ENCODE assay signal across 7 cellular contexts in genomic region chr16:47574091-47575054, GRCh38.
A peak's percentile ranks its signal among the peaks of the same experiment; 100 is the strongest.
DNase-seq lines count a peak whose midpoint lies in the region; ATAC-seq, FAIRE-seq and TF ChIP-seq lines count a peak whose summit lies in the region.

No MANE protein-coding gene starts in this region.

- peaks cover 3% of the 10 kb centered on the region for H3K9me3 Mint-ChIP-seq in astrocyte (ENCODE audit: unreplicated experiment)

- H4K20me1 ChIP-seq in MM.1S (ENCODE audit: insufficient read depth, low read length) (no peaks in the 10 kb centered on the region), astrocyte (ENCODE audit: insufficient read depth, low read length) (peaks cover 3% of the 10 kb centered on the region)

- ATAC-seq in GM18907 (IDR thresholded peaks at IDR 0.05; ENCODE audit: unreplicated experiment): peak; percentile 63
- no peak for ATAC-seq in GM21423 (IDR thresholded peaks at IDR 0.05; ENCODE audit: unreplicated experiment)

- H3K36me3 Mint-ChIP-seq in astrocyte (ENCODE audit: low read depth, unreplicated experiment): peaks cover 16% of the 10 kb centered on the region

- H3K9me3 ChIP-seq in MM.1S (replicated peaks; ENCODE audit: insufficient read depth, low read length) (no peaks in the 10 kb centered on the region), astrocyte (ENCODE audit: insufficient read depth, low read depth, low read length) (no peaks in the 10 kb centered on the region), Peyer's patch (no peaks in the 10 kb centered on the region)

- H3K4me2 ChIP-seq in MM.1S (ENCODE audit: low read depth, low read length) (peak overlapping the region; percentile 36; the same call in 1 of the 2 replicates), astrocyte (ENCODE audit: low read length) (peak overlapping the region; percentile 28)

- DNase-seq in MM.1S (peak; percentile 57), astrocyte (ENCODE audit: low read depth) (peak; percentile 77), activated gamma-delta T cell (lab: John Stamatoyannopoulos, UW) (no peak), Peyer's patch (no peak)
- DNase-seq in stimulated activated CD4-positive, alpha-beta T cell treated with anti-CD3 and anti-CD28 coated beads, Interleukin-1b, Interleukin-23, amount 100 ng/mL, for 24 hours (ENCODE audit: low read depth in 4 of 4, low spot score in 1 of 4): peak in 3 of 4 experiments; percentile 11 to 20 (median 15)

- peaks cover 19% of the 10 kb centered on the region for H3K4me1 Mint-ChIP-seq in astrocyte (ENCODE audit: low read depth, unreplicated experiment)

- H3K27me3 Mint-ChIP-seq in astrocyte (ENCODE audit: low read depth, unreplicated experiment): no peaks in the 10 kb centered on the region

- H3K4me3 Mint-ChIP-seq in astrocyte (ENCODE audit: unreplicated experiment): no peak overlapping the region

- H3K27ac ChIP-seq in MM.1S (ENCODE audit: low read length) (peak overlapping the region; percentile 62; the same call in 1 of the 2 replicates), astrocyte (ENCODE audit: low read depth, low read length) (peak overlapping the region; percentile 31), Peyer's patch (no peak overlapping the region)

- no peaks in the 10 kb centered on the region for H3K79me2 ChIP-seq in MM.1S (ENCODE audit: low read length)
- no peaks in the 10 kb centered on the region for H3K79me2 ChIP-seq in astrocyte (ENCODE audit: insufficient read depth, low read length)

- H3F3A ChIP-seq in MM.1S (ENCODE audit: insufficient read depth, low read length): peaks cover 17% of the 10 kb centered on the region

- peak overlapping the region; percentile 9 for H3K27ac Mint-ChIP-seq in astrocyte (ENCODE audit: unreplicated experiment)

- H3K4me1 ChIP-seq in MM.1S (ENCODE audit: low read length) (peaks cover 29% of the 10 kb centered on the region), astrocyte (ENCODE audit: insufficient read depth, low read length) (peaks cover 3% of the 10 kb centered on the region), Peyer's patch (no peaks in the 10 kb centered on the region)

- no peaks in the 10 kb centered on the region for H3K9me2 ChIP-seq in MM.1S (replicated peaks; ENCODE audit: insufficient read depth, low read length)

- H3K27me3 ChIP-seq in MM.1S (replicated peaks; ENCODE audit: insufficient read depth, low read length): no peaks in the 10 kb centered on the region
- H3K27me3 ChIP-seq in astrocyte (ENCODE audit: insufficient read depth, low read length): no peaks in the 10 kb centered on the region
- H3K27me3 ChIP-seq in Peyer's patch: no peaks in the 10 kb centered on the region

- no peak for TF ChIP-seq CTCF in MM.1S (IDR thresholded peaks at IDR 0.05; ENCODE audit: low read length)
- TF ChIP-seq CTCF in astrocyte (IDR thresholded peaks at IDR 0.05; ENCODE audit: insufficient read depth, low read depth, low read length): no peak
- no peak for TF ChIP-seq CTCF in Peyer's patch (IDR thresholded peaks at IDR 0.05)

- no peak for FAIRE-seq in astrocyte (lab: Jason Lieb, UNC)

- H3K4me3 ChIP-seq in MM.1S (ENCODE audit: low read length): peak overlapping the region; percentile 11; the same call in 1 of the 2 replicates
- H3K4me3 ChIP-seq in astrocyte (ENCODE audit: insufficient read depth, low read depth, low read length): no peak overlapping the region
- H3K4me3 ChIP-seq in Peyer's patch: no peak overlapping the region

- no peak overlapping the region for H3K9ac ChIP-seq in MM.1S (ENCODE audit: low read length)
- H3K9ac ChIP-seq in astrocyte (ENCODE audit: low read length): no peak overlapping the region

- H2AFZ ChIP-seq in MM.1S (ENCODE audit: low read length) (no peak overlapping the region), astrocyte (ENCODE audit: low read depth, low read length) (no peak overlapping the region)

- no peak for TF ChIP-seq POLR2A in Peyer's patch (IDR thresholded peaks at IDR 0.05)

- H3K36me3 ChIP-seq in MM.1S (replicated peaks; ENCODE audit: insufficient read depth, low read length): no peaks in the 10 kb centered on the region; the same call in 1 of the 2 replicates
- no peaks in the 10 kb centered on the region for H3K36me3 ChIP-seq in astrocyte (ENCODE audit: insufficient read depth, low read length)
- H3K36me3 ChIP-seq in Peyer's patch: no peaks in the 10 kb centered on the region

Comparison
In these comparisons a context has a peak if more than half of its experiments do, and no peak if none do; other contexts are left out.
1. DNase-seq: peak in MM.1S (single experiment), astrocyte (single experiment) and stimulated activated CD4-positive, alpha-beta T cell treated with anti-CD3 and anti-CD28 coated beads, Interleukin-1b, Interleukin-23, amount 100 ng/mL, for 24 hours (3 of 4); none in activated gamma-delta T cell (single experiment) and Peyer's patch (0 of 3).
2. H3K27ac ChIP-seq: peak in MM.1S (single experiment) and astrocyte (single experiment); none in Peyer's patch (0 of 4).